1 cellular context compared by ENCODE assay signal in genomic region chr10:63744060-63744941, GRCh38.
TF ChIP-seq lines count a peak whose summit lies in the region.

No MANE protein-coding gene starts in this region.

TF ChIP-seq in K562, 482 proteins besides CTCF, POLR2A, EP300 and RAD21 (continued from another document):
- TF ChIP-seq ARID1B (IDR thresholded peaks at IDR 0.05), result peak; percentile 33; the same call in 1 of the 2 replicates
- peak; percentile 79 for TF ChIP-seq ZBTB40 (IDR thresholded peaks at IDR 0.05)
- TF ChIP-seq ZBTB40 (CRISPR knock-in tag; IDR thresholded peaks at IDR 0.05), result no peak
- TF ChIP-seq ZNF830 (CRISPR knock-in tag; IDR thresholded peaks at IDR 0.05), result no peak
- TF ChIP-seq ATF7 (IDR thresholded peaks at IDR 0.05), result 0 out of 2 replicates have a peak, but pooled peaks have one; percentile 24
- no peak for TF ChIP-seq MEIS2 (IDR thresholded peaks at IDR 0.05; ENCODE audit: partially characterized antibody)
- TF ChIP-seq ZBTB9 (CRISPR knock-in tag; IDR thresholded peaks at IDR 0.05), result no peak
- peak; percentile 16; the same call in 1 of the 2 replicates for TF ChIP-seq NFE2 (IDR thresholded peaks at IDR 0.05; ENCODE audit: low read depth)
- peak; percentile 81 for TF ChIP-seq SPI1 (IDR thresholded peaks at IDR 0.05; ENCODE audit: borderline replicate concordance, low read depth, low read length)
